In the genomic region with DNA sequence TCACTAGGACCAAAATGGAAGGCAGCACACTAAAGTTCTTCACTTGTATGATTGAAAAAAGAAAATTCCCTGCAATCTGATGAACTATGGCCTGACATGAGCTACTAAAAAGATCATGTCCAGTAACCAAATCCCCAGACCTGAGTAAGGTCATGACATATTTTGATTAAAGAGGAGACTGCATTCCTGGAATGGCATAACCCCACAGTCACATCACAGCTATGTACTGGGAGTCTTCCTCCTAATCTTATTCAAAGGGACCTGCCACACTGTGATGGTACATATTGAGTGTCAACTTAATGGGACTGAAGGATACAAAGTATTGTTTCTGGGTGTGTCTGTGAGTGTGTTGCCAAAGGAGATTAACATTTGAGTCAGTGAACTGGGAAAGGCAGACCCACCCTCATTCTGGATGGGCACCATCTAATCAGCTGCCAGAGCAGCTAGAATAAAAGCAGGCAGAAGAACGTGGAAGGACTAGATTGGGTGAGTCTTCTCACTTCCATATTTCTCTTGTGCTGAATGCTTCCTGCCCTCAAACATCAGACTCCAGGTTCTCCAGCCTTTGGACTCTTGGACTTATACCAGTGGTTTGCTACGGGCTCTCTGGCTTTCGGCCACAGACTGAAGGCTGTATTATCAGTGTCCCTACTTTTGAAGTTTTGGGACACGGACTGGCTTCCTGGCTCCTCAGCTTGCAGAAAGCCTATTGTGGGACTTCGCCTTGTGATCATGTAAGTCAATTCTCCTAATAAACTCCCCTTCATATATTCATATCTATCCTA, we compare ENCODE assay signal across 3 cellular contexts.
TF ChIP-seq lines count a peak whose summit lies in the region.

No MANE protein-coding gene starts in this region.

TF ChIP-seq in liver, 16 proteins besides CTCF, POLR2A, EP300 and RAD21:
- peak; percentile 94 for TF ChIP-seq HNF4G (IDR thresholded peaks at IDR 0.05)
- no peak for TF ChIP-seq FOXA2 (IDR thresholded peaks at IDR 0.05)
- TF ChIP-seq JUND (IDR thresholded peaks at IDR 0.05): peak in 1 of 2 donors; percentile 48
- TF ChIP-seq EGR1 (IDR thresholded peaks at IDR 0.05; ENCODE audit: low read depth in 2 of 2): no peak
- no peak for TF ChIP-seq NR2F2 (IDR thresholded peaks at IDR 0.05)
- no peak for TF ChIP-seq GABPA (IDR thresholded peaks at IDR 0.05 in 1 of 2, conservative IDR thresholded peaks at IDR 0.05 in 1 of 2)
- TF ChIP-seq, protein P1, sequence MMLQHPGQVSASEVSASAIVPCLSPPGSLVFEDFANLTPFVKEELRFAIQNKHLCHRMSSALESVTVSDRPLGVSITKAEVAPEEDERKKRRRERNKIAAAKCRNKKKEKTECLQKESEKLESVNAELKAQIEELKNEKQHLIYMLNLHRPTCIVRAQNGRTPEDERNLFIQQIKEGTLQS (IDR thresholded peaks at IDR 0.05): no peak
- TF ChIP-seq, protein P2, sequence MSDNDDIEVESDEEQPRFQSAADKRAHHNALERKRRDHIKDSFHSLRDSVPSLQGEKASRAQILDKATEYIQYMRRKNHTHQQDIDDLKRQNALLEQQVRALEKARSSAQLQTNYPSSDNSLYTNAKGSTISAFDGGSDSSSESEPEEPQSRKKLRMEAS (IDR thresholded peaks at IDR 0.05): no peak
- no peak for TF ChIP-seq TAF1 (conservative IDR thresholded peaks at IDR 0.05)
- TF ChIP-seq, protein P3, sequence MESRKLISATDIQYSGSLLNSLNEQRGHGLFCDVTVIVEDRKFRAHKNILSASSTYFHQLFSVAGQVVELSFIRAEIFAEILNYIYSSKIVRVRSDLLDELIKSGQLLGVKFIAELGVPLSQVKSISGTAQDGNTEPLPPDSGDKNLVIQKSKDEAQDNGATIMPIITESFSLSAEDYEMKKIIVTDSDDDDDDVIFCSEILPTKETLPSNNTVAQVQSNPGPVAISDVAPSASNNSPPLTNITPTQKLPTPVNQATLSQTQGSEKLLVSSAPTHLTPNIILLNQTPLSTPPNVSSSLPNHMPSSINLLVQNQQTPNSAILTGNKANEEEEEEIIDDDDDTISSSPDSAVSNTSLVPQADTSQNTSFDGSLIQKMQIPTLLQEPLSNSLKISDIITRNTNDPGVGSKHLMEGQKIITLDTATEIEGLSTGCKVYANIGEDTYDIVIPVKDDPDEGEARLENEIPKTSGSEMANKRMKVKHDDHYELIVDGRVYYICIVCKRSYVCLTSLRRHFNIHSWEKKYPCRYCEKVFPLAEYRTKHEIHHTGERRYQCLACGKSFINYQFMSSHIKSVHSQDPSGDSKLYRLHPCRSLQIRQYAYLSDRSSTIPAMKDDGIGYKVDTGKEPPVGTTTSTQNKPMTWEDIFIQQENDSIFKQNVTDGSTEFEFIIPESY (IDR thresholded peaks at IDR 0.05): no peak
- peak; percentile 82 for TF ChIP-seq SP1 (IDR thresholded peaks at IDR 0.05)
- peak; percentile 21 for TF ChIP-seq YY1 (IDR thresholded peaks at IDR 0.05)
- TF ChIP-seq HNF4A (conservative IDR thresholded peaks at IDR 0.05): peak; percentile 97 to 99
- TF ChIP-seq, protein P4, sequence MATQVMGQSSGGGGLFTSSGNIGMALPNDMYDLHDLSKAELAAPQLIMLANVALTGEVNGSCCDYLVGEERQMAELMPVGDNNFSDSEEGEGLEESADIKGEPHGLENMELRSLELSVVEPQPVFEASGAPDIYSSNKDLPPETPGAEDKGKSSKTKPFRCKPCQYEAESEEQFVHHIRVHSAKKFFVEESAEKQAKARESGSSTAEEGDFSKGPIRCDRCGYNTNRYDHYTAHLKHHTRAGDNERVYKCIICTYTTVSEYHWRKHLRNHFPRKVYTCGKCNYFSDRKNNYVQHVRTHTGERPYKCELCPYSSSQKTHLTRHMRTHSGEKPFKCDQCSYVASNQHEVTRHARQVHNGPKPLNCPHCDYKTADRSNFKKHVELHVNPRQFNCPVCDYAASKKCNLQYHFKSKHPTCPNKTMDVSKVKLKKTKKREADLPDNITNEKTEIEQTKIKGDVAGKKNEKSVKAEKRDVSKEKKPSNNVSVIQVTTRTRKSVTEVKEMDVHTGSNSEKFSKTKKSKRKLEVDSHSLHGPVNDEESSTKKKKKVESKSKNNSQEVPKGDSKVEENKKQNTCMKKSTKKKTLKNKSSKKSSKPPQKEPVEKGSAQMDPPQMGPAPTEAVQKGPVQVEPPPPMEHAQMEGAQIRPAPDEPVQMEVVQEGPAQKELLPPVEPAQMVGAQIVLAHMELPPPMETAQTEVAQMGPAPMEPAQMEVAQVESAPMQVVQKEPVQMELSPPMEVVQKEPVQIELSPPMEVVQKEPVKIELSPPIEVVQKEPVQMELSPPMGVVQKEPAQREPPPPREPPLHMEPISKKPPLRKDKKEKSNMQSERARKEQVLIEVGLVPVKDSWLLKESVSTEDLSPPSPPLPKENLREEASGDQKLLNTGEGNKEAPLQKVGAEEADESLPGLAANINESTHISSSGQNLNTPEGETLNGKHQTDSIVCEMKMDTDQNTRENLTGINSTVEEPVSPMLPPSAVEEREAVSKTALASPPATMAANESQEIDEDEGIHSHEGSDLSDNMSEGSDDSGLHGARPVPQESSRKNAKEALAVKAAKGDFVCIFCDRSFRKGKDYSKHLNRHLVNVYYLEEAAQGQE (IDR thresholded peaks at IDR 0.05): no peak
- TF ChIP-seq RXRA (IDR thresholded peaks at IDR 0.05): peak; percentile 46 to 51
- no peak for TF ChIP-seq FOXA1 (IDR thresholded peaks at IDR 0.05)

TF ChIP-seq in HepG2, 621 proteins besides CTCF, POLR2A, EP300 and RAD21:
- TF ChIP-seq SMYD3 (CRISPR knock-in tag; IDR thresholded peaks at IDR 0.05): no peak
- TF ChIP-seq, protein P5, sequence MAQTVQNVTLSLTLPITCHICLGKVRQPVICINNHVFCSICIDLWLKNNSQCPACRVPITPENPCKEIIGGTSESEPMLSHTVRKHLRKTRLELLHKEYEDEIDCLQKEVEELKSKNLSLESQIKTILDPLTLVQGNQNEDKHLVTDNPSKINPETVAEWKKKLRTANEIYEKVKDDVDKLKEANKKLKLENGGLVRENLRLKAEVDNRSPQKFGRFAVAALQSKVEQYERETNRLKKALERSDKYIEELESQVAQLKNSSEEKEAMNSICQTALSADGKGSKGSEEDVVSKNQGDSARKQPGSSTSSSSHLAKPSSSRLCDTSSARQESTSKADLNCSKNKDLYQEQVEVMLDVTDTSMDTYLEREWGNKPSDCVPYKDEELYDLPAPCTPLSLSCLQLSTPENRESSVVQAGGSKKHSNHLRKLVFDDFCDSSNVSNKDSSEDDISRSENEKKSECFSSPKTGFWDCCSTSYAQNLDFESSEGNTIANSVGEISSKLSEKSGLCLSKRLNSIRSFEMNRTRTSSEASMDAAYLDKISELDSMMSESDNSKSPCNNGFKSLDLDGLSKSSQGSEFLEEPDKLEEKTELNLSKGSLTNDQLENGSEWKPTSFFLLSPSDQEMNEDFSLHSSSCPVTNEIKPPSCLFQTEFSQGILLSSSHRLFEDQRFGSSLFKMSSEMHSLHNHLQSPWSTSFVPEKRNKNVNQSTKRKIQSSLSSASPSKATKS (CRISPR knock-in tag; IDR thresholded peaks at IDR 0.05): no peak
- TF ChIP-seq, protein P6, sequence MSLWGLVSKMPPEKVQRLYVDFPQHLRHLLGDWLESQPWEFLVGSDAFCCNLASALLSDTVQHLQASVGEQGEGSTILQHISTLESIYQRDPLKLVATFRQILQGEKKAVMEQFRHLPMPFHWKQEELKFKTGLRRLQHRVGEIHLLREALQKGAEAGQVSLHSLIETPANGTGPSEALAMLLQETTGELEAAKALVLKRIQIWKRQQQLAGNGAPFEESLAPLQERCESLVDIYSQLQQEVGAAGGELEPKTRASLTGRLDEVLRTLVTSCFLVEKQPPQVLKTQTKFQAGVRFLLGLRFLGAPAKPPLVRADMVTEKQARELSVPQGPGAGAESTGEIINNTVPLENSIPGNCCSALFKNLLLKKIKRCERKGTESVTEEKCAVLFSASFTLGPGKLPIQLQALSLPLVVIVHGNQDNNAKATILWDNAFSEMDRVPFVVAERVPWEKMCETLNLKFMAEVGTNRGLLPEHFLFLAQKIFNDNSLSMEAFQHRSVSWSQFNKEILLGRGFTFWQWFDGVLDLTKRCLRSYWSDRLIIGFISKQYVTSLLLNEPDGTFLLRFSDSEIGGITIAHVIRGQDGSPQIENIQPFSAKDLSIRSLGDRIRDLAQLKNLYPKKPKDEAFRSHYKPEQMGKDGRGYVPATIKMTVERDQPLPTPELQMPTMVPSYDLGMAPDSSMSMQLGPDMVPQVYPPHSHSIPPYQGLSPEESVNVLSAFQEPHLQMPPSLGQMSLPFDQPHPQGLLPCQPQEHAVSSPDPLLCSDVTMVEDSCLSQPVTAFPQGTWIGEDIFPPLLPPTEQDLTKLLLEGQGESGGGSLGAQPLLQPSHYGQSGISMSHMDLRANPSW (CRISPR knock-in tag; IDR thresholded peaks at IDR 0.05; ENCODE audit: borderline replicate concordance): no peak
TF ChIP-seq in HepG2: peak in this region for 0.

TF ChIP-seq in H1, 55 proteins besides CTCF, POLR2A, EP300 and RAD21:
- no peak for TF ChIP-seq SIN3A (conservative IDR thresholded peaks at IDR 0.05 in 1 of 2, IDR thresholded peaks at IDR 0.05 in 1 of 2; ENCODE audit: low read depth in 1 of 2, low read length in 2 of 2)
- no peak for TF ChIP-seq KDM1A (IDR thresholded peaks at IDR 0.05; ENCODE audit: borderline replicate concordance, low read length)
- TF ChIP-seq SAP30 (IDR thresholded peaks at IDR 0.05; ENCODE audit: insufficient read depth, insufficient replicate concordance, low read length): no peak
